In the genomic region with DNA sequence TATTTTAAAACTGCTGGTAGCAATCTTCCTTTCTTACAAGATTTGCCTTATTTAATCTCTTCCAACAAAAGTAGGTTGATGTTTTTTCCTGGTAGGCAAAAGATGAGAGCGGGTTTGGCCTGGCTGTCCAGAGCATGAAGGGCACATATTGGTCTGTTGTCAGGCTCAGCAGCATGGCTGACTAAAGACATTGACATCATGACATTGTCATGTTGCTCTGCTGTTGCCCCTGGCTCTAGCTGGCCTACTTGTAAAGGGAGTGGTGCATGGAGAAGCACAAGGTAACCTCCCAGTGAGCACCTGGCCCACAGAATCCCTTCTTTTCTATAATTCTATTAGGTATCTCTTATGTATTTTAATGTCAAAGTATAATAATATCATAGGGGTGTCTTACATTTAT, we compare ENCODE assay signal across 24 cellular contexts.
"Had no signal": no experiment of that assay in that cellular context is flagged by ENCODE, and none has a peak within 500 bp of the region (broad histone marks: within the 10 kb centered on the region; RNA-seq: fewer than 3 reads in every experiment).

No MANE protein-coding gene starts in this region.

- H3K4me2 ChIP-seq: KMS-11 had no signal

- ATAC-seq: activated CD8-positive, alpha-beta T cell treated with anti-CD3 and anti-CD28 coated beads, Interleukin-2, amount 10 ng/mL, durations not matched to agents 7 days and 5 days; WTC11 had no signal

- H3K9me3 Mint-ChIP-seq: activated naive CD4-positive, alpha-beta T cell treated with anti-CD3 and anti-CD28 coated beads for 36 hours; T-helper 1 cell treated with Interleukin-12 subunit alpha and Interleukin-12 subunit beta and Interleukin-4 antibody, amounts not matched to agents 30 μg/mL and 1 μg/mL, for 36 hours; WTC11 had no signal

- H3K4me3 Mint-ChIP-seq: activated CD8-positive, alpha-beta T cell treated with anti-CD3 and anti-CD28 coated beads, Interleukin-2, amount 10 ng/mL, durations not matched to agents 7 days and 5 days; activated naive CD4-positive, alpha-beta T cell treated with anti-CD3 and anti-CD28 coated beads for 36 hours; activated naive CD8-positive, alpha-beta T cell; T-helper 1 cell treated with Interleukin-12 subunit alpha and Interleukin-12 subunit beta and Interleukin-4 antibody, amounts not matched to agents 30 μg/mL and 1 μg/mL, for 36 hours; WTC11 had no signal

- H3K4me1 Mint-ChIP-seq: WTC11 had no signal

- DNase-seq: activated CD4-positive, alpha-beta T cell treated with anti-CD3 and anti-CD28 coated beads for 48 hours; activated CD4-positive, alpha-beta T cell treated with anti-CD3 and anti-CD28 coated beads, Interleukin-2, amount 50 U/mL, for 4 hours; activated CD4-positive, CD25-positive, alpha-beta regulatory T cell treated with anti-CD3 and anti-CD28 coated beads, Interleukin-2, amount 50 U/mL, for 72 hours; activated CD8-positive, alpha-beta memory T cell treated with anti-CD3 and anti-CD28 coated beads, Interleukin-2, amount 50 U/mL, for 48 hours; activated CD8-positive, alpha-beta T cell treated with anti-CD3 and anti-CD28 coated beads, Interleukin-2, amount 10 ng/mL, durations not matched to agents 7 days and 5 days; activated gamma-delta T cell; activated naive CD4-positive, alpha-beta T cell treated with anti-CD3 and anti-CD28 coated beads for 36 hours; activated T-cell treated with anti-CD3 and anti-CD28 coated beads, Interleukin-2, amount 50 U/mL, for 1 hour; amygdala; brain microvascular endothelial cell; NCI-H1092; NCI-H1436; NCI-H187; NCI-H446; NCI-H524; Peyer's patch; Right ventricle myocardium superior; SJCRH30 had no signal

- H3K4me3 ChIP-seq: cardiac muscle cell, Peyer's patch, SJCRH30 had no signal

- H3K27ac ChIP-seq: brain microvascular endothelial cell, cardiac muscle cell, KMS-11, Peyer's patch, RWPE1, SJCRH30 had no signal

- H3K9ac ChIP-seq: KMS-11 had no signal

- H3K9me3 ChIP-seq: Peyer's patch had no signal

- H3K27ac Mint-ChIP-seq: activated CD8-positive, alpha-beta T cell treated with anti-CD3 and anti-CD28 coated beads, Interleukin-2, amount 10 ng/mL, durations not matched to agents 7 days and 5 days; activated naive CD4-positive, alpha-beta T cell treated with anti-CD3 and anti-CD28 coated beads for 36 hours; activated naive CD8-positive, alpha-beta T cell; T-helper 1 cell treated with Interleukin-12 subunit alpha and Interleukin-12 subunit beta and Interleukin-4 antibody, amounts not matched to agents 30 μg/mL and 1 μg/mL, for 36 hours; WTC11 had no signal

- H3K4me1 ChIP-seq: Peyer's patch, SJCRH30 had no signal

- H3K27me3 Mint-ChIP-seq: activated naive CD8-positive, alpha-beta T cell had no signal

- H3K27me3 ChIP-seq: brain microvascular endothelial cell, cardiac muscle cell, Peyer's patch, SJCRH30 had no signal
